In genomic region chr3:70703305-70704102, GRCh38 we compare ENCODE assay signal across 29 cellular contexts.
DNase-seq lines count a peak whose midpoint lies in the region; ATAC-seq, FAIRE-seq and TF ChIP-seq lines count a peak whose summit lies in the region.
"Had no signal": no experiment of that assay in that cellular context is flagged by ENCODE, and none has a peak within 500 bp of the region (broad histone marks: within the 10 kb centered on the region; RNA-seq: fewer than 3 reads in every experiment).

No MANE protein-coding gene starts in this region.

- peaks cover 4% of the 10 kb centered on the region for H3K27me3 Mint-ChIP-seq in T-helper 1 cell treated with Interleukin-12 subunit alpha and Interleukin-12 subunit beta and Interleukin-4 antibody, amounts not matched to agents 30 μg/mL and 1 μg/mL, for 36 hours (ENCODE audit: low read depth)

- no peaks in the 10 kb centered on the region for H3K9me3 ChIP-seq in upper lobe of right lung
- H3K9me3 ChIP-seq: gastrocnemius medialis, left ventricle myocardium inferior, MG63, neutrophil had no signal

- peaks cover 2% of the 10 kb centered on the region for H3K4me1 Mint-ChIP-seq in T-helper 1 cell treated with Interleukin-12 subunit alpha and Interleukin-12 subunit beta and Interleukin-4 antibody, amounts not matched to agents 30 μg/mL and 1 μg/mL, for 36 hours (ENCODE audit: low read depth)

- DNase-seq in T-helper 1 cell (no peak), HPDE6-E6E7 (ENCODE audit: extremely low spot score) (peak; percentile 10), bronchial epithelial cell (ENCODE audit: low read depth) (peak; percentile 95), kidney tubule cell (ENCODE audit: low spot score) (peak; percentile 10), GM19239 (ENCODE audit: insufficient read length, low spot score) (no peak), upper lobe of right lung (no peak)
- DNase-seq: activated CD4-positive, alpha-beta T cell treated with anti-CD3 and anti-CD28 coated beads for 4 hours; activated CD8-positive, alpha-beta memory T cell treated with anti-CD3 and anti-CD28 coated beads for 24 hours; AML-193; anterior cingulate cortex; CD8-positive, alpha-beta T cell; cortex of kidney; DMS 273 treated with DMSO at 0.1 percent for 48 hours; gastrocnemius medialis; KBM-7; left ventricle myocardium inferior; MG63; NCI-H1417; NCI-H2029 treated with DMSO at 0.1 percent for 48 hours; NCI-H446 treated with DMSO at 0.1 percent for 48 hours; stimulated activated CD4-positive, alpha-beta T cell treated with anti-CD3 and anti-CD28 coated beads, Interleukin-12 subunit alpha, Interleukin-12 subunit beta, amount 100 ng/mL, for 4 hours; stimulated activated CD4-positive, alpha-beta T cell treated with anti-CD3 and anti-CD28 coated beads, Interleukin-4, amount 100 ng/mL, for 4 hours had no signal

- no peak overlapping the region for H3K4me3 Mint-ChIP-seq in T-helper 1 cell treated with Interleukin-12 subunit alpha and Interleukin-12 subunit beta and Interleukin-4 antibody, amounts not matched to agents 30 μg/mL and 1 μg/mL, for 36 hours
- H3K4me3 Mint-ChIP-seq: CD8-positive, alpha-beta T cell; stimulated activated memory B cell treated with anti-CD40 and anti-IgM and Interleukin-4, amounts not matched to agents 10 μg/mL and 1 μg/mL and 100 μg/mL, for 72 hours had no signal

- peak; percentile 83 for FAIRE-seq in bronchial epithelial cell (lab: Jason Lieb, UNC)
- no peak for FAIRE-seq in GM19239 (lab: Jason Lieb, UNC)
- FAIRE-seq: A204.1, HTR-8/SVneo had no signal

- H3K27ac ChIP-seq in upper lobe of right lung, result no peak overlapping the region
- H3K27ac ChIP-seq: gastrocnemius medialis, hepatocyte, left ventricle myocardium inferior, neutrophil had no signal

- peak overlapping the region; percentile 34 for H3K27ac Mint-ChIP-seq in T-helper 1 cell treated with Interleukin-12 subunit alpha and Interleukin-12 subunit beta and Interleukin-4 antibody, amounts not matched to agents 30 μg/mL and 1 μg/mL, for 36 hours
- H3K27ac Mint-ChIP-seq: CD8-positive, alpha-beta T cell; stimulated activated memory B cell treated with anti-CD40 and anti-IgM and Interleukin-4, amounts not matched to agents 10 μg/mL and 1 μg/mL and 100 μg/mL, for 72 hours had no signal

- H3K4me3 ChIP-seq in bronchial epithelial cell (ENCODE audit: low read depth, low read length) (no peak overlapping the region), upper lobe of right lung (no peak overlapping the region)
- H3K4me3 ChIP-seq: gastrocnemius medialis, hepatocyte, left ventricle myocardium inferior, MG63 had no signal

- no peaks in the 10 kb centered on the region for H3K4me1 ChIP-seq in upper lobe of right lung
- H3K4me1 ChIP-seq: left ventricle myocardium inferior had no signal

- peaks cover 5% of the 10 kb centered on the region for H3K9me3 Mint-ChIP-seq in T-helper 1 cell treated with Interleukin-12 subunit alpha and Interleukin-12 subunit beta and Interleukin-4 antibody, amounts not matched to agents 30 μg/mL and 1 μg/mL, for 36 hours
- H3K9me3 Mint-ChIP-seq: CD8-positive, alpha-beta T cell; stimulated activated memory B cell treated with anti-CD40 and anti-IgM and Interleukin-4, amounts not matched to agents 10 μg/mL and 1 μg/mL and 100 μg/mL, for 72 hours had no signal

- H3K36me3 ChIP-seq in bronchial epithelial cell (ENCODE audit: control insufficient read depth, insufficient read depth, low read length) (no peaks in the 10 kb centered on the region), upper lobe of right lung (no peaks in the 10 kb centered on the region)
- H3K36me3 ChIP-seq: gastrocnemius medialis, left ventricle myocardium inferior, MG63, neutrophil had no signal

- TF ChIP-seq CTCF in bronchial epithelial cell (IDR thresholded peaks at IDR 0.05; ENCODE audit: insufficient read depth, low read length, severe bottlenecking), result no peak
- TF ChIP-seq CTCF in upper lobe of right lung (IDR thresholded peaks at IDR 0.05), result no peak

- H3K27me3 ChIP-seq in bronchial epithelial cell (ENCODE audit: control insufficient read depth, insufficient read depth, low read length) (no peaks in the 10 kb centered on the region), upper lobe of right lung (no peaks in the 10 kb centered on the region)
- H3K27me3 ChIP-seq: gastrocnemius medialis, hepatocyte, MG63, neutrophil had no signal

- ATAC-seq in activated CD4-positive, CD25-positive, alpha-beta regulatory T cell treated with anti-CD3 and anti-CD28 coated beads, Interleukin-2, amount 50 U/mL, for 24 hours, result no peak
- ATAC-seq in upper lobe of right lung, result no peak
- ATAC-seq: CD8-positive, alpha-beta T cell; gastrocnemius medialis; stimulated activated memory B cell treated with anti-CD40 and anti-IgM and Interleukin-4, amounts not matched to agents 10 μg/mL and 1 μg/mL and 100 μg/mL, for 72 hours had no signal

- no peaks in the 10 kb centered on the region for H3K36me3 Mint-ChIP-seq in T-helper 1 cell treated with Interleukin-12 subunit alpha and Interleukin-12 subunit beta and Interleukin-4 antibody, amounts not matched to agents 30 μg/mL and 1 μg/mL, for 36 hours (ENCODE audit: low read depth)
- H3K36me3 Mint-ChIP-seq: CD8-positive, alpha-beta T cell; stimulated activated memory B cell treated with anti-CD40 and anti-IgM and Interleukin-4, amounts not matched to agents 10 μg/mL and 1 μg/mL and 100 μg/mL, for 72 hours had no signal

- intact Hi-C loops in upper lobe of right lung (cut with DNase I), result no loop called here

Comparison
In these comparisons a context has a peak if more than half of its experiments do, and no peak if none do; other contexts are left out.
1. DNase-seq: peak in HPDE6-E6E7 (single experiment), bronchial epithelial cell (single experiment) and kidney tubule cell (single experiment); none in T-helper 1 cell (0 of 5), GM19239 (single experiment) and upper lobe of right lung (single experiment).